10 cellular contexts compared by ENCODE assay signal in genomic region chr15:75278497-75278896, GRCh38. TPM values are rescaled to one million over a fixed set of nuclear protein-coding genes. Genes with fewer than 3 reads are reported as not detected.
"Had no signal": no experiment of that assay in that cellular context is flagged by ENCODE, and none has a peak within 500 bp of the region (broad histone marks: within the 10 kb centered on the region; RNA-seq: fewer than 3 reads in every experiment).

No MANE protein-coding gene starts in this region.

RNA-seq across cellular contexts. Expression of gene GOLGA6D, which starts 4.1 kb away (rescaled TPM):
- total RNA-seq: activated T-cell treated with anti-CD3 and anti-CD28 coated beads, Interleukin-2, amount 50 U/mL, for 4 hours; ascending aorta; body of pancreas; bronchial epithelial cell; LHCN-M2; M059J; Right ventricle myocardium superior; RPMI7951; SJCRH30; T-helper 1 cell treated with Interleukin-12 subunit alpha and Interleukin-12 subunit beta and Interleukin-4 antibody, amounts not matched to agents 30 ng/mL and 1 ng/mL, for 36 hours had no signal

RNA-seq across cellular contexts. Expression of gene GOLGA6C, which starts 20.4 kb away (rescaled TPM):
- total RNA-seq: activated T-cell treated with anti-CD3 and anti-CD28 coated beads, Interleukin-2, amount 50 U/mL, for 4 hours; ascending aorta; body of pancreas; LHCN-M2; M059J; Right ventricle myocardium superior; RPMI7951; SJCRH30; T-helper 1 cell treated with Interleukin-12 subunit alpha and Interleukin-12 subunit beta and Interleukin-4 antibody, amounts not matched to agents 30 ng/mL and 1 ng/mL, for 36 hours had no signal
